1 cellular context compared by ENCODE assay signal in the genomic region with DNA sequence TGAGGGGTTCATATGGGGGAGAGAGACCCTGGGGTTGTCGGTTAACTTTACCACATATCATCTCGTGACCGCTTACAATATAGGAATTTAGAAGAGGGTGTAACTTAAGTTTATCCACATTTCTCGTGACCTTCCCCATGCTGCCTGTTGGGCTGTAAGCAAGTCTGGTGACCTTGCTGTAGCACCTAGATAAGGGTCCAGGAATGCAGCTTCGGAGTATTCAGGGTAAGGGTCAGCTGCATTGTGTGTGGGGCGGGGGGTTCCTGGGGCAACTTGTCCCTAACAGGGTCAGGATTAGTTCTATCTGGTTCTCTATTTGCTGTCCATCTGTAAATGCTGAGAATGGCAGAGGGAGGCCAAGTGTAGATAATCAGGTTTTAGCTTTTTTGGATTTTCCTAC.
TF ChIP-seq lines count a peak whose summit lies in the region.

No MANE protein-coding gene starts in this region.

TF ChIP-seq in K562, 482 proteins besides CTCF, POLR2A, EP300 and RAD21:
- peak; percentile 62 for TF ChIP-seq NCOR1 (IDR thresholded peaks at IDR 0.05)
- TF ChIP-seq ID3 (CRISPR knock-in tag; IDR thresholded peaks at IDR 0.05), result no peak
- peak; percentile 9; the same call in 1 of the 2 replicates for TF ChIP-seq ID3 (tag; IDR thresholded peaks at IDR 0.05)
- no peak for TF ChIP-seq ZNF77 (CRISPR knock-in tag; IDR thresholded peaks at IDR 0.05)
- TF ChIP-seq DNMT1 (IDR thresholded peaks at IDR 0.05), result no peak
- TF ChIP-seq NR2C1 (IDR thresholded peaks at IDR 0.05), result no peak
- TF ChIP-seq NR2C1 (tag; IDR thresholded peaks at IDR 0.05), result peak; percentile 43
- peak; percentile 59; the same call in 1 of the 2 replicates for TF ChIP-seq ARID1B (IDR thresholded peaks at IDR 0.05)
- TF ChIP-seq, protein P1, sequence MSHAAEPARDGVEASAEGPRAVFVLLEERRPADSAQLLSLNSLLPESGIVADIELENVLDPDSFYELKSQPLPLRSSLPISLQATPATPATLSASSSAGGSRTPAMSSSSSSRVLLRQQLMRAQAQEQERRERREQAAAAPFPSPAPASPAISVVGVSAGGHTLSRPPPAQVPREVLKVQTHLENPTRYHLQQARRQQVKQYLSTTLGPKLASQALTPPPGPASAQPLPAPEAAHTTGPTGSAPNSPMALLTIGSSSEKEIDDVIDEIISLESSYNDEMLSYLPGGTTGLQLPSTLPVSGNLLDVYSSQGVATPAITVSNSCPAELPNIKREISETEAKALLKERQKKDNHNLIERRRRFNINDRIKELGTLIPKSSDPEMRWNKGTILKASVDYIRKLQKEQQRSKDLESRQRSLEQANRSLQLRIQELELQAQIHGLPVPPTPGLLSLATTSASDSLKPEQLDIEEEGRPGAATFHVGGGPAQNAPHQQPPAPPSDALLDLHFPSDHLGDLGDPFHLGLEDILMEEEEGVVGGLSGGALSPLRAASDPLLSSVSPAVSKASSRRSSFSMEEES (CRISPR knock-in tag; IDR thresholded peaks at IDR 0.05), result peak; percentile 9; the same call in 1 of the 2 replicates
- TF ChIP-seq BHLHE40 (IDR thresholded peaks at IDR 0.05; ENCODE audit: low read length), result 0 out of 2 replicates have a peak, but pooled peaks have one; percentile 17
- no peak for TF ChIP-seq HDAC8 (tag; IDR thresholded peaks at IDR 0.05)
- TF ChIP-seq MCM5 (IDR thresholded peaks at IDR 0.05; ENCODE audit: low read depth), result no peak
- TF ChIP-seq CBFA2T3 (IDR thresholded peaks at IDR 0.05), result peak; percentile 74
- 0 out of 2 replicates have a peak, but pooled peaks have one; percentile 4 for TF ChIP-seq ZFX (CRISPR knock-in tag; IDR thresholded peaks at IDR 0.05)
- TF ChIP-seq, protein P2, sequence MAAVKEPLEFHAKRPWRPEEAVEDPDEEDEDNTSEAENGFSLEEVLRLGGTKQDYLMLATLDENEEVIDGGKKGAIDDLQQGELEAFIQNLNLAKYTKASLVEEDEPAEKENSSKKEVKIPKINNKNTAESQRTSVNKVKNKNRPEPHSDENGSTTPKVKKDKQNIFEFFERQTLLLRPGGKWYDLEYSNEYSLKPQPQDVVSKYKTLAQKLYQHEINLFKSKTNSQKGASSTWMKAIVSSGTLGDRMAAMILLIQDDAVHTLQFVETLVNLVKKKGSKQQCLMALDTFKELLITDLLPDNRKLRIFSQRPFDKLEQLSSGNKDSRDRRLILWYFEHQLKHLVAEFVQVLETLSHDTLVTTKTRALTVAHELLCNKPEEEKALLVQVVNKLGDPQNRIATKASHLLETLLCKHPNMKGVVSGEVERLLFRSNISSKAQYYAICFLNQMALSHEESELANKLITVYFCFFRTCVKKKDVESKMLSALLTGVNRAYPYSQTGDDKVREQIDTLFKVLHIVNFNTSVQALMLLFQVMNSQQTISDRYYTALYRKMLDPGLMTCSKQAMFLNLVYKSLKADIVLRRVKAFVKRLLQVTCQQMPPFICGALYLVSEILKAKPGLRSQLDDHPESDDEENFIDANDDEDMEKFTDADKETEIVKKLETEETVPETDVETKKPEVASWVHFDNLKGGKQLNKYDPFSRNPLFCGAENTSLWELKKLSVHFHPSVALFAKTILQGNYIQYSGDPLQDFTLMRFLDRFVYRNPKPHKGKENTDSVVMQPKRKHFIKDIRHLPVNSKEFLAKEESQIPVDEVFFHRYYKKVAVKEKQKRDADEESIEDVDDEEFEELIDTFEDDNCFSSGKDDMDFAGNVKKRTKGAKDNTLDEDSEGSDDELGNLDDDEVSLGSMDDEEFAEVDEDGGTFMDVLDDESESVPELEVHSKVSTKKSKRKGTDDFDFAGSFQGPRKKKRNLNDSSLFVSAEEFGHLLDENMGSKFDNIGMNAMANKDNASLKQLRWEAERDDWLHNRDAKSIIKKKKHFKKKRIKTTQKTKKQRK (IDR thresholded peaks at IDR 0.05; ENCODE audit: borderline replicate concordance, low read depth, low read length), result no peak
- TF ChIP-seq FIP1L1 (IDR thresholded peaks at IDR 0.05; ENCODE audit: low read depth, low read length, poor library complexity, severe bottlenecking), result no peak
- peak; percentile 55 for TF ChIP-seq CBFA2T2 (conservative IDR thresholded peaks at IDR 0.05)
- no peak for TF ChIP-seq PML (IDR thresholded peaks at IDR 0.05; ENCODE audit: low read length)
- TF ChIP-seq TEAD1 (CRISPR knock-in tag; IDR thresholded peaks at IDR 0.05), result peak in 1 of 2 experiments; percentile 31; a peak in 1 of 4 replicates
- TF ChIP-seq DPF2 (IDR thresholded peaks at IDR 0.05), result peak; percentile 31; the same call in 1 of the 2 replicates
- TF ChIP-seq TAL1 (IDR thresholded peaks at IDR 0.05), result peak; percentile 50; the same call in 1 of the 2 replicates
- 0 out of 2 replicates have a peak, but pooled peaks have one; percentile 27 for TF ChIP-seq SMAD4 (CRISPR knock-in tag; conservative IDR thresholded peaks at IDR 0.05)
- no peak for TF ChIP-seq THRB (CRISPR knock-in tag; conservative IDR thresholded peaks at IDR 0.05)
- TF ChIP-seq NFATC3 (IDR thresholded peaks at IDR 0.05), result no peak
- TF ChIP-seq, protein P3, sequence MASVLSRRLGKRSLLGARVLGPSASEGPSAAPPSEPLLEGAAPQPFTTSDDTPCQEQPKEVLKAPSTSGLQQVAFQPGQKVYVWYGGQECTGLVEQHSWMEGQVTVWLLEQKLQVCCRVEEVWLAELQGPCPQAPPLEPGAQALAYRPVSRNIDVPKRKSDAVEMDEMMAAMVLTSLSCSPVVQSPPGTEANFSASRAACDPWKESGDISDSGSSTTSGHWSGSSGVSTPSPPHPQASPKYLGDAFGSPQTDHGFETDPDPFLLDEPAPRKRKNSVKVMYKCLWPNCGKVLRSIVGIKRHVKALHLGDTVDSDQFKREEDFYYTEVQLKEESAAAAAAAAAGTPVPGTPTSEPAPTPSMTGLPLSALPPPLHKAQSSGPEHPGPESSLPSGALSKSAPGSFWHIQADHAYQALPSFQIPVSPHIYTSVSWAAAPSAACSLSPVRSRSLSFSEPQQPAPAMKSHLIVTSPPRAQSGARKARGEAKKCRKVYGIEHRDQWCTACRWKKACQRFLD (CRISPR knock-in tag; IDR thresholded peaks at IDR 0.05), result peak; percentile 54; the same call in 1 of the 2 replicates
- TF ChIP-seq MITF (IDR thresholded peaks at IDR 0.05), result 0 out of 2 replicates have a peak, but pooled peaks have one; percentile 14
- no peak for TF ChIP-seq ZNF184 (CRISPR knock-in tag; IDR thresholded peaks at IDR 0.05)
- no peak for TF ChIP-seq ATF1 (CRISPR knock-in tag; IDR thresholded peaks at IDR 0.05)
- TF ChIP-seq ATF1 (tag; IDR thresholded peaks at IDR 0.05), result 0 out of 2 replicates have a peak, but pooled peaks have one; percentile 22
- TF ChIP-seq TEAD2 (tag; IDR thresholded peaks at IDR 0.05), result peak; percentile 75; the same call in 1 of the 2 replicates
- peak; percentile 36; the same call in 1 of the 2 replicates for TF ChIP-seq TCF3 (CRISPR knock-in tag; IDR thresholded peaks at IDR 0.05)
- no peak for TF ChIP-seq ZSCAN32 (CRISPR knock-in tag; IDR thresholded peaks at IDR 0.05)
